Comparison of ENCODE assay signal across 21 cellular contexts in genomic region chr5:173639-174600, GRCh38. TPM values are rescaled to one million over a fixed set of nuclear protein-coding genes. Genes with fewer than 3 reads are reported as not detected.
"Had no signal": no experiment of that assay in that cellular context is flagged by ENCODE, and none has a peak within 500 bp of the region (broad histone marks: within the 10 kb centered on the region; RNA-seq: fewer than 3 reads in every experiment).

No MANE protein-coding gene starts in this region.

- H3K9me3 ChIP-seq: lower lobe of right lung, pancreas, transverse colon had no signal

- DNase-seq: activated CD4-positive, alpha-beta memory T cell treated with anti-CD3 and anti-CD28 coated beads, Interleukin-2, amount 10 ng/mL, durations not matched to agents 7 days and 5 days; activated CD4-positive, alpha-beta T cell treated with anti-CD3 and anti-CD28 coated beads for 36 hours; activated gamma-delta T cell; activated T-cell treated with anti-CD3 and anti-CD28 coated beads, Interleukin-2, amount 50 U/mL, for 4 hours; brain microvascular endothelial cell; cerebellar nuclear complex; effector memory CD8-positive, alpha-beta T cell; foreskin melanocyte; immature natural killer cell; stimulated activated CD4-positive, alpha-beta T cell treated with anti-CD3 and anti-CD28 coated beads, Interleukin-15, amount 100 ng/mL, for 24 hours; stimulated activated CD4-positive, alpha-beta T cell treated with anti-CD3 and anti-CD28 coated beads, Interleukin-4, amount 100 ng/mL, for 1 hour; stimulated activated naive B cell treated with anti-CD40 and anti-IgM and Interleukin-4, amounts not matched to agents 10 μg/mL and 1 μg/mL and 100 μg/mL, for 72 hours; substantia nigra; T-helper 1 cell; T1000; transverse colon had no signal

- H3K27me3 ChIP-seq: brain microvascular endothelial cell, pancreas, transverse colon had no signal

- ATAC-seq: activated CD4-positive, alpha-beta T cell treated with anti-CD3 and anti-CD28 coated beads for 36 hours; activated T-cell treated with anti-CD3 and anti-CD28 coated beads, Interleukin-2, amount 50 U/mL, for 4 hours; effector memory CD8-positive, alpha-beta T cell; lower lobe of right lung; pancreas; SK-N-SH treated with all-trans-retinoic acid at 6 μM for 48 hours; stimulated activated naive B cell treated with anti-CD40 and anti-IgM and Interleukin-4, amounts not matched to agents 10 μg/mL and 1 μg/mL and 100 μg/mL, for 72 hours had no signal

- H3K4me3 ChIP-seq: lower lobe of right lung, pancreas, transverse colon had no signal

- H3K27ac ChIP-seq: brain microvascular endothelial cell, lower lobe of right lung, pancreas, transverse colon had no signal

- H3K36me3 ChIP-seq: brain microvascular endothelial cell, lower lobe of right lung, pancreas, transverse colon had no signal

- H3K4me1 ChIP-seq: pancreas, transverse colon had no signal

RNA-seq across cellular contexts. Expression of gene LRRC14B, which starts 17.4 kb away (rescaled TPM):
- total RNA-seq: activated CD4-positive, alpha-beta memory T cell treated with anti-CD3 and anti-CD28 coated beads, Interleukin-2, amount 10 ng/mL, durations not matched to agents 7 days and 5 days; lower lobe of right lung; pancreas; renal cortical epithelial cell; transverse colon had no signal
- polyA plus RNA-seq: immature natural killer cell, neural cell, pancreas had no signal
